In genomic region chr21:33562389-33562788, GRCh38 we compare ENCODE assay signal across 1 cellular context.
TF ChIP-seq lines count a peak whose summit lies in the region.

No MANE protein-coding gene starts in this region.

TF ChIP-seq in HepG2, 621 proteins besides CTCF, POLR2A, EP300 and RAD21:
- no peak for TF ChIP-seq MTF2 (CRISPR knock-in tag; IDR thresholded peaks at IDR 0.05; ENCODE audit: borderline replicate concordance)
- TF ChIP-seq RBM22 (optimal IDR thresholded peaks at IDR 0.05; ENCODE audit: low read length): peak; percentile 58
- TF ChIP-seq AGO2 (optimal IDR thresholded peaks at IDR 0.05; ENCODE audit: low read depth, low read length): peak; percentile 49
